In the genomic region with DNA sequence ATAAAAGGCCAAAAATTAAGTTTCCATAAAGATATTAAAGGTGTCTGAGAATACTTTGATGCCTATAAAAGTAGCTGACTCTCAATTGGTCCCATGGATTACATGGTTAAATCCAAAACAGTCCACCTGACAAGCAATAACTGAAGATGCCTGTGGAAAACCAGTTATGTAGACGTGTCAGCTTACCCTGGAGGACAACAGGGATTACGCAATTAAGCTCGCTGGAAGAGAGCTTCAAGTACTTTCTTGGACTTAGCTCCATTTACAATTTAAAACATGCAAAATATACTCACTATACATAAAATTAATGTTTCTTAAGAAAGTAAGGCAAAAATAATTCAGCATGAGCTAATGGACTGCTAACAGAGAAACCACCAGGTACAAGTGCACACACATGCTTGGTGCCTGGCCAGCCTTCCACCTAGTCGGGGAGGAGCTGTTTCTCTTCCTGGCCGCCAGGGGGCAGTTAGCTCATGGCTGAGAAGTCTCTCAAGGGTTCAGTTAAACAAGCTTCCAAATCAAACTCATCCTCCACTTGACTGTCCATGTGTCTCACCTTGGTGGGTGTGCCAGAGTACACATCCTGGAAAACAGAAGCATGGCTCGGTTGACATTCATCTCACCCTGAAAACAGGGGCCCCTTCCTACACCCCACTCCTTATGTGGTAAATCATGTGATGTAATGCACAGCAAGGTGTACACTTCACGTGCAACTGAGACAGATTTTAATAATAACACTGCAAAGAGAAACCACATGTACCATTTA, we compare ENCODE assay signal across 1 cellular context.
TF ChIP-seq lines count a peak whose summit lies in the region.

No MANE protein-coding gene starts in this region.

TF ChIP-seq in K562, 482 proteins besides CTCF, POLR2A, EP300 and RAD21 (continued from another document and continues in another):
- TF ChIP-seq BRF1 (IDR thresholded peaks at IDR 0.05; ENCODE audit: borderline replicate concordance, extremely low read depth, insufficient read length) (no peak), NCOA2 (IDR thresholded peaks at IDR 0.05; ENCODE audit: partially characterized antibody in 2 of 2) (no peak), FOXM1 (IDR thresholded peaks at IDR 0.05; ENCODE audit: low read depth) (no peak), FOXM1 (CRISPR knock-in tag; IDR thresholded peaks at IDR 0.05; ENCODE audit: low read depth) (no peak), ZFP30 (CRISPR knock-in tag; IDR thresholded peaks at IDR 0.05; ENCODE audit: borderline replicate concordance) (no peak), ETV5 (CRISPR knock-in tag; IDR thresholded peaks at IDR 0.05; ENCODE audit: low read depth) (no peak), RBFOX2 (IDR thresholded peaks at IDR 0.05; ENCODE audit: low read depth, low read length) (no peak), SRSF3 (IDR thresholded peaks at IDR 0.05; ENCODE audit: insufficient read depth, low read length) (no peak), HMGN3 (IDR thresholded peaks at IDR 0.05; ENCODE audit: borderline replicate concordance, extremely low read depth, insufficient read length, low read depth, low read length) (no peak), ZNF3 (CRISPR knock-in tag; IDR thresholded peaks at IDR 0.05) (no peak), TEAD2 (tag; IDR thresholded peaks at IDR 0.05) (no peak), CEBPB (tag; IDR thresholded peaks at IDR 0.05) (peak; percentile 96), GTF2F1 (IDR thresholded peaks at IDR 0.05; ENCODE audit: low read depth, low read length) (no peak), HMG20B (CRISPR knock-in tag; IDR thresholded peaks at IDR 0.05) (no peak), TAF7 (tag; IDR thresholded peaks at IDR 0.05) (no peak), ATF7 (IDR thresholded peaks at IDR 0.05) (peak; percentile 63; the same call in 1 of the 2 replicates), HEY1 (CRISPR knock-in tag; IDR thresholded peaks at IDR 0.05; ENCODE audit: borderline replicate concordance) (no peak), C11orf30 (IDR thresholded peaks at IDR 0.05; ENCODE audit: low read depth) (no peak), PTBP1 (IDR thresholded peaks at IDR 0.05; ENCODE audit: low read depth, low read length) (no peak), MYNN (IDR thresholded peaks at IDR 0.05) (no peak), MYNN (CRISPR knock-in tag; IDR thresholded peaks at IDR 0.05) (no peak), ZKSCAN1 (IDR thresholded peaks at IDR 0.05; ENCODE audit: low read depth, low read length) (no peak), NR2C2 (CRISPR knock-in tag; IDR thresholded peaks at IDR 0.05) (no peak), NR2C2 (tag; IDR thresholded peaks at IDR 0.05) (no peak), ZNF764 (CRISPR knock-in tag; IDR thresholded peaks at IDR 0.05; ENCODE audit: low read depth) (peak; percentile 77; the same call in 1 of the 2 replicates), MEIS2 (IDR thresholded peaks at IDR 0.05; ENCODE audit: partially characterized antibody) (no peak), ELF1 (tag; IDR thresholded peaks at IDR 0.05) (no peak), ZEB2 (IDR thresholded peaks at IDR 0.05) (peak; percentile 40; the same call in 1 of the 2 replicates), ASH1L (IDR thresholded peaks at IDR 0.05; ENCODE audit: borderline replicate concordance, low read depth, partially characterized antibody) (no peak), JUND (IDR thresholded peaks at IDR 0.05; ENCODE audit: borderline replicate concordance, low read depth, low read length) (no peak), JUND (tag; IDR thresholded peaks at IDR 0.05; ENCODE audit: borderline replicate concordance, low read depth, low read length) (peak; percentile 37; the same call in 1 of the 3 replicates), STAT5A (IDR thresholded peaks at IDR 0.05; ENCODE audit: borderline replicate concordance, low read length) (no peak), ESRRA (IDR thresholded peaks at IDR 0.05; ENCODE audit: borderline replicate concordance, low read depth) (no peak), CEBPG (CRISPR knock-in tag; IDR thresholded peaks at IDR 0.05) (peak; percentile 69), CEBPG (tag; conservative IDR thresholded peaks at IDR 0.05 in 1 of 2, IDR thresholded peaks at IDR 0.05 in 1 of 2) (peak; percentile 81 to 95), ZNF224 (CRISPR knock-in tag; IDR thresholded peaks at IDR 0.05) (no peak), TARDBP (IDR thresholded peaks at IDR 0.05) (no peak), RBM34 (IDR thresholded peaks at IDR 0.05; ENCODE audit: borderline replicate concordance, insufficient read depth, low read length) (no peak), KHSRP (IDR thresholded peaks at IDR 0.05) (no peak), TCF7 (IDR thresholded peaks at IDR 0.05; ENCODE audit: borderline replicate concordance) (no peak), NRF1 (conservative IDR thresholded peaks at IDR 0.05 in 1 of 2, IDR thresholded peaks at IDR 0.05 in 1 of 2) (no peak), MTF1 (CRISPR knock-in tag; IDR thresholded peaks at IDR 0.05; ENCODE audit: borderline replicate concordance) (no peak), KDM2B (CRISPR knock-in tag; IDR thresholded peaks at IDR 0.05) (no peak), TRIM28 (IDR thresholded peaks at IDR 0.05) (0 out of 2 replicates have a peak, but pooled peaks have one; percentile 44), POLR2H (tag; IDR thresholded peaks at IDR 0.05; ENCODE audit: low read depth) (no peak), ZNF184 (CRISPR knock-in tag; IDR thresholded peaks at IDR 0.05) (no peak)
- TF ChIP-seq, protein P1, sequence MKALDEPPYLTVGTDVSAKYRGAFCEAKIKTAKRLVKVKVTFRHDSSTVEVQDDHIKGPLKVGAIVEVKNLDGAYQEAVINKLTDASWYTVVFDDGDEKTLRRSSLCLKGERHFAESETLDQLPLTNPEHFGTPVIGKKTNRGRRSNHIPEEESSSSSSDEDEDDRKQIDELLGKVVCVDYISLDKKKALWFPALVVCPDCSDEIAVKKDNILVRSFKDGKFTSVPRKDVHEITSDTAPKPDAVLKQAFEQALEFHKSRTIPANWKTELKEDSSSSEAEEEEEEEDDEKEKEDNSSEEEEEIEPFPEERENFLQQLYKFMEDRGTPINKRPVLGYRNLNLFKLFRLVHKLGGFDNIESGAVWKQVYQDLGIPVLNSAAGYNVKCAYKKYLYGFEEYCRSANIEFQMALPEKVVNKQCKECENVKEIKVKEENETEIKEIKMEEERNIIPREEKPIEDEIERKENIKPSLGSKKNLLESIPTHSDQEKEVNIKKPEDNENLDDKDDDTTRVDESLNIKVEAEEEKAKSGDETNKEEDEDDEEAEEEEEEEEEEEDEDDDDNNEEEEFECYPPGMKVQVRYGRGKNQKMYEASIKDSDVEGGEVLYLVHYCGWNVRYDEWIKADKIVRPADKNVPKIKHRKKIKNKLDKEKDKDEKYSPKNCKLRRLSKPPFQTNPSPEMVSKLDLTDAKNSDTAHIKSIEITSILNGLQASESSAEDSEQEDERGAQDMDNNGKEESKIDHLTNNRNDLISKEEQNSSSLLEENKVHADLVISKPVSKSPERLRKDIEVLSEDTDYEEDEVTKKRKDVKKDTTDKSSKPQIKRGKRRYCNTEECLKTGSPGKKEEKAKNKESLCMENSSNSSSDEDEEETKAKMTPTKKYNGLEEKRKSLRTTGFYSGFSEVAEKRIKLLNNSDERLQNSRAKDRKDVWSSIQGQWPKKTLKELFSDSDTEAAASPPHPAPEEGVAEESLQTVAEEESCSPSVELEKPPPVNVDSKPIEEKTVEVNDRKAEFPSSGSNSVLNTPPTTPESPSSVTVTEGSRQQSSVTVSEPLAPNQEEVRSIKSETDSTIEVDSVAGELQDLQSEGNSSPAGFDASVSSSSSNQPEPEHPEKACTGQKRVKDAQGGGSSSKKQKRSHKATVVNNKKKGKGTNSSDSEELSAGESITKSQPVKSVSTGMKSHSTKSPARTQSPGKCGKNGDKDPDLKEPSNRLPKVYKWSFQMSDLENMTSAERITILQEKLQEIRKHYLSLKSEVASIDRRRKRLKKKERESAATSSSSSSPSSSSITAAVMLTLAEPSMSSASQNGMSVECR (CRISPR knock-in tag; IDR thresholded peaks at IDR 0.05): no peak
- TF ChIP-seq, protein P2, sequence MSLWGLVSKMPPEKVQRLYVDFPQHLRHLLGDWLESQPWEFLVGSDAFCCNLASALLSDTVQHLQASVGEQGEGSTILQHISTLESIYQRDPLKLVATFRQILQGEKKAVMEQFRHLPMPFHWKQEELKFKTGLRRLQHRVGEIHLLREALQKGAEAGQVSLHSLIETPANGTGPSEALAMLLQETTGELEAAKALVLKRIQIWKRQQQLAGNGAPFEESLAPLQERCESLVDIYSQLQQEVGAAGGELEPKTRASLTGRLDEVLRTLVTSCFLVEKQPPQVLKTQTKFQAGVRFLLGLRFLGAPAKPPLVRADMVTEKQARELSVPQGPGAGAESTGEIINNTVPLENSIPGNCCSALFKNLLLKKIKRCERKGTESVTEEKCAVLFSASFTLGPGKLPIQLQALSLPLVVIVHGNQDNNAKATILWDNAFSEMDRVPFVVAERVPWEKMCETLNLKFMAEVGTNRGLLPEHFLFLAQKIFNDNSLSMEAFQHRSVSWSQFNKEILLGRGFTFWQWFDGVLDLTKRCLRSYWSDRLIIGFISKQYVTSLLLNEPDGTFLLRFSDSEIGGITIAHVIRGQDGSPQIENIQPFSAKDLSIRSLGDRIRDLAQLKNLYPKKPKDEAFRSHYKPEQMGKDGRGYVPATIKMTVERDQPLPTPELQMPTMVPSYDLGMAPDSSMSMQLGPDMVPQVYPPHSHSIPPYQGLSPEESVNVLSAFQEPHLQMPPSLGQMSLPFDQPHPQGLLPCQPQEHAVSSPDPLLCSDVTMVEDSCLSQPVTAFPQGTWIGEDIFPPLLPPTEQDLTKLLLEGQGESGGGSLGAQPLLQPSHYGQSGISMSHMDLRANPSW (CRISPR knock-in tag; IDR thresholded peaks at IDR 0.05): no peak
- TF ChIP-seq, protein P3, sequence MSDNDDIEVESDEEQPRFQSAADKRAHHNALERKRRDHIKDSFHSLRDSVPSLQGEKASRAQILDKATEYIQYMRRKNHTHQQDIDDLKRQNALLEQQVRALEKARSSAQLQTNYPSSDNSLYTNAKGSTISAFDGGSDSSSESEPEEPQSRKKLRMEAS (CRISPR knock-in tag; IDR thresholded peaks at IDR 0.05): peak; percentile 59
- TF ChIP-seq, protein P4, sequence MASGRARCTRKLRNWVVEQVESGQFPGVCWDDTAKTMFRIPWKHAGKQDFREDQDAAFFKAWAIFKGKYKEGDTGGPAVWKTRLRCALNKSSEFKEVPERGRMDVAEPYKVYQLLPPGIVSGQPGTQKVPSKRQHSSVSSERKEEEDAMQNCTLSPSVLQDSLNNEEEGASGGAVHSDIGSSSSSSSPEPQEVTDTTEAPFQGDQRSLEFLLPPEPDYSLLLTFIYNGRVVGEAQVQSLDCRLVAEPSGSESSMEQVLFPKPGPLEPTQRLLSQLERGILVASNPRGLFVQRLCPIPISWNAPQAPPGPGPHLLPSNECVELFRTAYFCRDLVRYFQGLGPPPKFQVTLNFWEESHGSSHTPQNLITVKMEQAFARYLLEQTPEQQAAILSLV (tag; IDR thresholded peaks at IDR 0.05): peak; percentile 73; the same call in 1 of the 2 replicates
- TF ChIP-seq, protein P5, sequence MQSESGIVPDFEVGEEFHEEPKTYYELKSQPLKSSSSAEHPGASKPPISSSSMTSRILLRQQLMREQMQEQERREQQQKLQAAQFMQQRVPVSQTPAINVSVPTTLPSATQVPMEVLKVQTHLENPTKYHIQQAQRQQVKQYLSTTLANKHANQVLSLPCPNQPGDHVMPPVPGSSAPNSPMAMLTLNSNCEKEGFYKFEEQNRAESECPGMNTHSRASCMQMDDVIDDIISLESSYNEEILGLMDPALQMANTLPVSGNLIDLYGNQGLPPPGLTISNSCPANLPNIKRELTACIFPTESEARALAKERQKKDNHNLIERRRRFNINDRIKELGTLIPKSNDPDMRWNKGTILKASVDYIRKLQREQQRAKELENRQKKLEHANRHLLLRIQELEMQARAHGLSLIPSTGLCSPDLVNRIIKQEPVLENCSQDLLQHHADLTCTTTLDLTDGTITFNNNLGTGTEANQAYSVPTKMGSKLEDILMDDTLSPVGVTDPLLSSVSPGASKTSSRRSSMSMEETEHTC (IDR thresholded peaks at IDR 0.05): no peak
- TF ChIP-seq, protein P6, sequence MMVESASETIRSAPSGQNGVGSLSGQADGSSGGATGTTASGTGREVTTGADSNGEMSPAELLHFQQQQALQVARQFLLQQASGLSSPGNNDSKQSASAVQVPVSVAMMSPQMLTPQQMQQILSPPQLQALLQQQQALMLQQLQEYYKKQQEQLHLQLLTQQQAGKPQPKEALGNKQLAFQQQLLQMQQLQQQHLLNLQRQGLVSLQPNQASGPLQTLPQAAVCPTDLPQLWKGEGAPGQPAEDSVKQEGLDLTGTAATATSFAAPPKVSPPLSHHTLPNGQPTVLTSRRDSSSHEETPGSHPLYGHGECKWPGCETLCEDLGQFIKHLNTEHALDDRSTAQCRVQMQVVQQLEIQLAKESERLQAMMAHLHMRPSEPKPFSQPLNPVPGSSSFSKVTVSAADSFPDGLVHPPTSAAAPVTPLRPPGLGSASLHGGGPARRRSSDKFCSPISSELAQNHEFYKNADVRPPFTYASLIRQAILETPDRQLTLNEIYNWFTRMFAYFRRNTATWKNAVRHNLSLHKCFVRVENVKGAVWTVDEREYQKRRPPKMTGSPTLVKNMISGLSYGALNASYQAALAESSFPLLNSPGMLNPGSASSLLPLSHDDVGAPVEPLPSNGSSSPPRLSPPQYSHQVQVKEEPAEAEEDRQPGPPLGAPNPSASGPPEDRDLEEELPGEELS (CRISPR knock-in tag; IDR thresholded peaks at IDR 0.05; ENCODE audit: borderline replicate concordance): no peak
- TF ChIP-seq, protein P7, sequence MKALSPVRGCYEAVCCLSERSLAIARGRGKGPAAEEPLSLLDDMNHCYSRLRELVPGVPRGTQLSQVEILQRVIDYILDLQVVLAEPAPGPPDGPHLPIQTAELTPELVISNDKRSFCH (CRISPR knock-in tag; IDR thresholded peaks at IDR 0.05): no peak
- TF ChIP-seq, protein P7 (tag; IDR thresholded peaks at IDR 0.05): no peak
- TF ChIP-seq, protein P8, sequence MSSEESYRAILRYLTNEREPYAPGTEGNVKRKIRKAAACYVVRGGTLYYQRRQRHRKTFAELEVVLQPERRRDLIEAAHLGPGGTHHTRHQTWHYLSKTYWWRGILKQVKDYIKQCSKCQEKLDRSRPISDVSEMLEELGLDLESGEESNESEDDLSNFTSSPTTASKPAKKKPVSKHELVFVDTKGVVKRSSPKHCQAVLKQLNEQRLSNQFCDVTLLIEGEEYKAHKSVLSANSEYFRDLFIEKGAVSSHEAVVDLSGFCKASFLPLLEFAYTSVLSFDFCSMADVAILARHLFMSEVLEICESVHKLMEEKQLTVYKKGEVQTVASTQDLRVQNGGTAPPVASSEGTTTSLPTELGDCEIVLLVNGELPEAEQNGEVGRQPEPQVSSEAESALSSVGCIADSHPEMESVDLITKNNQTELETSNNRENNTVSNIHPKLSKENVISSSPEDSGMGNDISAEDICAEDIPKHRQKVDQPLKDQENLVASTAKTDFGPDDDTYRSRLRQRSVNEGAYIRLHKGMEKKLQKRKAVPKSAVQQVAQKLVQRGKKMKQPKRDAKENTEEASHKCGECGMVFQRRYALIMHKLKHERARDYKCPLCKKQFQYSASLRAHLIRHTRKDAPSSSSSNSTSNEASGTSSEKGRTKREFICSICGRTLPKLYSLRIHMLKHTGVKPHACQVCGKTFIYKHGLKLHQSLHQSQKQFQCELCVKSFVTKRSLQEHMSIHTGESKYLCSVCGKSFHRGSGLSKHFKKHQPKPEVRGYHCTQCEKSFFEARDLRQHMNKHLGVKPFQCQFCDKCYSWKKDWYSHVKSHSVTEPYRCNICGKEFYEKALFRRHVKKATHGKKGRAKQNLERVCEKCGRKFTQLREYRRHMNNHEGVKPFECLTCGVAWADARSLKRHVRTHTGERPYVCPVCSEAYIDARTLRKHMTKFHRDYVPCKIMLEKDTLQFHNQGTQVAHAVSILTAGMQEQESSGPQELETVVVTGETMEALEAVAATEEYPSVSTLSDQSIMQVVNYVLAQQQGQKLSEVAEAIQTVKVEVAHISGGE (CRISPR knock-in tag; IDR thresholded peaks at IDR 0.05): no peak
